1 cellular context compared by ENCODE assay signal in the genomic region with DNA sequence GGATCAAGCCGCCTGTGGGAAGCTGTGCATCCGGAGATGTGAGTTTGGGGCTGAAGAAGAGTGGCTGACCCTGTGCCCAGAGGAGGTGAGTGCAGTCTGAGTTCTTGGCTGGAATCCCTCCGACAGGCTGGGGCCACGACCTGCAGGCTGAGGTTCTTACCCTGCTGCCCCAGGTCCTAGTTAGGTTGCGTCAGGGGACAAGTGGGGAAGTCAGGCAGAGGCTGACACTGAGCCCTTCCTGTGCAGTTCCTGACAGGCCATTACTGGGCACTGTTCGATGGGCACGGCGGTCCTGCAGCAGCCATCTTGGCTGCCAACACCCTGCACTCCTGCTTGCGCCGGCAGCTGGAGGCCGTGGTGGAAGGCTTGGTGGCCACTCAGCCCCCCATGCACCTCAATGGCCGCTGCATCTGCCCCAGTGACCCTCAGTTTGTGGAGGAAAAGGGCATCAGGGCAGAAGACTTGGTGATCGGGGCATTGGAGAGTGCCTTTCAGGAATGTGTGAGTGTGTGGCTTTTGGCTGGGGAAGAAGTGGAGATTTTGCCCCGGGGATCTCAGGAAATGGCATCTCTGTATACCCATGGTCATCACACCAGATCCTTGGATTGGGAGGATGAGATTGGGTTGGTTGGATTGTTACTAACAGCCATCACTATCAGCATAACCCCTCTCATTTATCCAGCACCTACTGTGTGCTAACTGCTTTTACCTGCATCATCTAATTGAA.
TF ChIP-seq lines count a peak whose summit lies in the region.

No MANE protein-coding gene starts in this region.

TF ChIP-seq in IMR-90, 13 proteins besides CTCF, POLR2A, EP300 and RAD21:
- TF ChIP-seq MXI1 (IDR thresholded peaks at IDR 0.05; ENCODE audit: borderline replicate concordance, low read depth, low read length) (no peak), CHD1 (IDR thresholded peaks at IDR 0.05; ENCODE audit: low read depth, low read length) (no peak), NFE2L2 (IDR thresholded peaks at IDR 0.05; ENCODE audit: low read depth, low read length) (no peak), RFX5 (IDR thresholded peaks at IDR 0.05; ENCODE audit: low read depth, low read length) (no peak), MAFK (IDR thresholded peaks at IDR 0.05; ENCODE audit: low read depth, low read length) (no peak), SMC3 (IDR thresholded peaks at IDR 0.05; ENCODE audit: low read depth, low read length) (no peak), CEBPB (IDR thresholded peaks at IDR 0.05; ENCODE audit: low read depth, low read length) (no peak), FOS (IDR thresholded peaks at IDR 0.05; ENCODE audit: low read depth, low read length) (no peak), BHLHE40 (IDR thresholded peaks at IDR 0.05; ENCODE audit: low read depth, low read length) (no peak), RCOR1 (IDR thresholded peaks at IDR 0.05; ENCODE audit: insufficient replicate concordance, low read length) (no peak), MAZ (IDR thresholded peaks at IDR 0.05; ENCODE audit: borderline replicate concordance, low read depth, low read length) (no peak)
- TF ChIP-seq, protein P1, sequence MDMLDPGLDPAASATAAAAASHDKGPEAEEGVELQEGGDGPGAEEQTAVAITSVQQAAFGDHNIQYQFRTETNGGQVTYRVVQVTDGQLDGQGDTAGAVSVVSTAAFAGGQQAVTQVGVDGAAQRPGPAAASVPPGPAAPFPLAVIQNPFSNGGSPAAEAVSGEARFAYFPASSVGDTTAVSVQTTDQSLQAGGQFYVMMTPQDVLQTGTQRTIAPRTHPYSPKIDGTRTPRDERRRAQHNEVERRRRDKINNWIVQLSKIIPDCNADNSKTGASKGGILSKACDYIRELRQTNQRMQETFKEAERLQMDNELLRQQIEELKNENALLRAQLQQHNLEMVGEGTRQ (IDR thresholded peaks at IDR 0.05; ENCODE audit: low read depth, low read length): no peak
- TF ChIP-seq, protein P2, sequence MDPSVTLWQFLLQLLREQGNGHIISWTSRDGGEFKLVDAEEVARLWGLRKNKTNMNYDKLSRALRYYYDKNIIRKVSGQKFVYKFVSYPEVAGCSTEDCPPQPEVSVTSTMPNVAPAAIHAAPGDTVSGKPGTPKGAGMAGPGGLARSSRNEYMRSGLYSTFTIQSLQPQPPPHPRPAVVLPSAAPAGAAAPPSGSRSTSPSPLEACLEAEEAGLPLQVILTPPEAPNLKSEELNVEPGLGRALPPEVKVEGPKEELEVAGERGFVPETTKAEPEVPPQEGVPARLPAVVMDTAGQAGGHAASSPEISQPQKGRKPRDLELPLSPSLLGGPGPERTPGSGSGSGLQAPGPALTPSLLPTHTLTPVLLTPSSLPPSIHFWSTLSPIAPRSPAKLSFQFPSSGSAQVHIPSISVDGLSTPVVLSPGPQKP (IDR thresholded peaks at IDR 0.05; ENCODE audit: borderline replicate concordance, low read depth, low read length): no peak
TF ChIP-seq in IMR-90: peak in this region for 0.
